Comparison of ENCODE assay signal across 8 cellular contexts in the genomic region with DNA sequence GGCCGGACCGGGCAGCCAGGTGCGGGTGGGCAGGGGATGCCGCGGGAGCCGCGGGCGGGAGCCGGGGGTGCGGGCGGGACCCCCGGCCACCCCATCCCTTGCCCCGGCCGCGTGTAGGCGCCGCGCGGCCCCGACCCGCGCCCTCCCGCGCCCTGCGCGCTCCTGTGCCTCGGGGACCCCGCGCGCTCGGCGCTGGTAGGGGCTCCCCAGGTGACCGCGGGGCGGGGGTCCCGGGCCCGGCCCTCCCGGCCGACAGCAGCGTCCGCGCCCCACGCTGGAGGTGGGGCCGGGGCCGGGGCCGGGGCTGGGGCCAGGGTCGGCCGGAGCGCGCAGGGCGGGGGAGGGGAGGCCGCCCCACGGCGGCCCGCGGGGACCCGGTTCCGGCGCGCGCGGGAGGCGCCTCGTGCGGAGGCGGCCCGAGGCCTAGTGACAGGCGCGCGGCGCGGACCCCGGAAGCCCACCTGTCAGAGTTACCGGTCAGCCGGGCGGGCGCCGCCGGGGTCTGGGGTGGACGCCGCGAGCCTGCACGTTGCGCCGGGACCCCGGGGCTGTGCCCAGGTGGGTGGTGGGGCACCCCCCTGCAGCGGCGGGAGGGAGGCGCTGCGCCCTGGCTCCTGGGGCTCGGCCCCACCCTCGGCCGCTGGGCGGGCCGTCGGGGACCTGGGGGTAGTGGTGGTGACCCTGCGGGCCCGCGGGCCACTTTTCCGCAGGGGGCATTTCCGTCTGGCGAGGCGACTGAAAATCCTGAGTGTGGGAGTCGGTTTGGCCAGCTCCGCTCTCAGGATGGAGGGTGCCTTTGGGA. TPM values are rescaled to one million over a fixed set of nuclear protein-coding genes. Genes with fewer than 3 reads are reported as not detected.
DNase-seq lines count a peak whose midpoint lies in the region; ATAC-seq and TF ChIP-seq lines count a peak whose summit lies in the region.

No MANE protein-coding gene starts in this region.

- H3K27ac Mint-ChIP-seq in T-helper 17 cell (peak overlapping the region; percentile 69), naive B cell (peak overlapping the region in 4 of 6 donors; percentile 27 to 94 (median 72))

- peak; percentile 25 for DNase-seq in AG08395 (ENCODE audit: low spot score)
- DNase-seq in T-helper 17 cell, result peak in 1 of 3 donors; percentile 7
- DNase-seq in epidermal melanocyte (ENCODE audit: insufficient read length, low spot score), result peak; percentile 18
- DNase-seq in naive B cell, result peak; percentile 15
- peak in 1 of 2 donors; percentile 13 for DNase-seq in uterus

- H3K4me1 ChIP-seq in uterus, result no peaks in the 10 kb centered on the region

- H3K36me3 Mint-ChIP-seq in T-helper 17 cell (ENCODE audit: low read depth) (peaks cover 6% of the 10 kb centered on the region), naive B cell (peaks cover 2 to 11% of the 10 kb centered on the region in 2 donors)

- H3K4me3 Mint-ChIP-seq in T-helper 17 cell (peak overlapping the region; percentile 89), naive B cell (peak overlapping the region; percentile 82 to 96 (median 88))

- H3K27me3 Mint-ChIP-seq in T-helper 17 cell (peaks cover 2% of the 10 kb centered on the region), naive B cell (peaks cover 0 to 2% (median 0%) of the 10 kb centered on the region in 3 donors)

- peak; percentile 30 for ATAC-seq in HG03103 (IDR thresholded peaks at IDR 0.05; ENCODE audit: low read depth, unreplicated experiment)
- peak; percentile 18 for ATAC-seq in T-helper 17 cell
- ATAC-seq in naive B cell (ENCODE audit: low read depth in 2 of 2), result peak; percentile 34 to 50
- ATAC-seq in GM18517 (IDR thresholded peaks at IDR 0.05; ENCODE audit: unreplicated experiment), result no peak

- no peaks in the 10 kb centered on the region for H3K27me3 ChIP-seq in uterus

- in situ Hi-C loops in GM18951 (cut with MboI; ENCODE audit: low sequenced_read_pairs, unreplicated experiment), result no loop called here

- H3K9me3 ChIP-seq in T-helper 17 cell (ENCODE audit: control insufficient read depth, low read length, poor library complexity, severe bottlenecking) (no peaks in the 10 kb centered on the region), uterus (no peaks in the 10 kb centered on the region)

- H3K4me1 Mint-ChIP-seq in T-helper 17 cell (peaks cover 31% of the 10 kb centered on the region), naive B cell (peaks cover 19 to 31% (median 24%) of the 10 kb centered on the region in 3 donors)

- H3K9me3 Mint-ChIP-seq in naive B cell, result no peaks in the 10 kb centered on the region

- H3K36me3 ChIP-seq in uterus, result no peaks in the 10 kb centered on the region

- peak overlapping the region; percentile 17 to 54 for H3K4me3 ChIP-seq in uterus

- TF ChIP-seq CTCF in uterus (IDR thresholded peaks at IDR 0.05), result no peak

- intact Hi-C loops in uterus (cut with DNase I; ENCODE audit: low total_unique reads), result no loop called here

- H3K27ac ChIP-seq in uterus, result no peak overlapping the region

- peak; percentile 46 for TF ChIP-seq POLR2A in GM18951 (IDR thresholded peaks at IDR 0.05; ENCODE audit: extremely low read depth, insufficient read depth, insufficient read length)
- TF ChIP-seq POLR2A in uterus (IDR thresholded peaks at IDR 0.05), result no peak

RNA-seq across cellular contexts. Expression of a gene that starts 0.5 kb away (rescaled TPM):
- total RNA-seq in T-helper 17 cell (10 to 100 TPM; 31.1 to 33.6 TPM), uterus (100 to 1,000 TPM in 1 of 4 donors, 10 to 100 TPM in 3; 10.3 to 101 (median 52.3) TPM)
- 10 to 100 TPM; 25.3 to 70.8 (median 42.4) TPM for polyA plus RNA-seq in naive B cell (ENCODE audit: low read depth in 6 of 6)
